Comparison of ENCODE assay signal across 8 cellular contexts in the genomic region with DNA sequence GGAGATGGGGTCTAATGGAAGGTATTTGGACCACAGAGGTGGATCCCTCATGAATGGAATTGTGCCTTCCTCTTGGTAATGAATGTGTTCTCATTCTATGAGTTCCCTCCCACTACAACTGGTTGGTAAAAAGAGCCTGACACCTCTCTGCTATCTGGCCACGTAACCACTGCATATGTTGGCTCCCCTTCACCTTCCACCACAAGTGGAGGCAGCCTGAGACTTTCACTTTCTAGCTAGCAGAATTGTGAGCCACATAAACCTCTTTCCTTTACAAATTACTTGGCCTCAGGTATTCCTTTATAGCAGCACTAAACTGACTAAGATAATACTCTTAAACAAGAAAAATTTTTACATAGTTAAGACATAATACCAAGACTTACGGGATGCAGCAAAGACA.
A peak's percentile ranks its signal among the peaks of the same experiment; 100 is the strongest.
DNase-seq lines count a peak whose midpoint lies in the region; ATAC-seq and TF ChIP-seq lines count a peak whose summit lies in the region.

No MANE protein-coding gene starts in this region.

- H3K4me1 Mint-ChIP-seq in endothelial cell (ENCODE audit: unreplicated experiment): no peaks in the 10 kb centered on the region

- no peaks in the 10 kb centered on the region for H3K9me3 Mint-ChIP-seq in endothelial cell (ENCODE audit: unreplicated experiment)

- peaks cover 4% of the 10 kb centered on the region for H3K36me3 Mint-ChIP-seq in endothelial cell (ENCODE audit: low read depth, unreplicated experiment)

- no peak overlapping the region for H3K4me3 Mint-ChIP-seq in endothelial cell (ENCODE audit: unreplicated experiment)

- H3K27ac Mint-ChIP-seq in endothelial cell (ENCODE audit: unreplicated experiment): no peak overlapping the region

- peak; percentile 82 to 95 for ATAC-seq in activated CD4-positive, CD25-positive, alpha-beta regulatory T cell treated with anti-CD3 and anti-CD28 coated beads, Interleukin-2, amount 50 U/mL, for 24 hours
- peak; percentile 96 for ATAC-seq in HG03135 (IDR thresholded peaks at IDR 0.05; ENCODE audit: unreplicated experiment)

- H3K27me3 Mint-ChIP-seq in endothelial cell (ENCODE audit: unreplicated experiment): peaks cover 2% of the 10 kb centered on the region

- DNase-seq in activated CD4-positive, CD25-positive, alpha-beta regulatory T cell treated with anti-CD3 and anti-CD28 coated beads, Interleukin-2, amount 50 U/mL, for 72 hours: no peak
- DNase-seq in activated T-cell treated with anti-CD3 and anti-CD28 coated beads for 4 hours (peak; percentile 1), endothelial cell (ENCODE audit: low spot score) (no peak), NCI-H1092 (lab: John Stamatoyannopoulos, UW) (no peak), CD1c-positive myeloid dendritic cell (ENCODE audit: extremely low spot score) (no peak)
- DNase-seq in stimulated activated CD4-positive, alpha-beta T cell treated with anti-CD3 and anti-CD28 coated beads, TNF-alpha, amount 100 ng/mL, for 24 hours (ENCODE audit: low read depth in 3 of 3): peak in 2 of 3 experiments; percentile 9 to 32

- TF ChIP-seq CTCF in endothelial cell (IDR thresholded peaks at IDR 0.05; ENCODE audit: unreplicated experiment): no peak

Comparison
In these comparisons a context has a peak if more than half of its experiments do, and no peak if none do; other contexts are left out.
1. DNase-seq: peak in activated T-cell treated with anti-CD3 and anti-CD28 coated beads for 4 hours (single experiment) and stimulated activated CD4-positive, alpha-beta T cell treated with anti-CD3 and anti-CD28 coated beads, TNF-alpha, amount 100 ng/mL, for 24 hours (2 of 3); none in activated CD4-positive, CD25-positive, alpha-beta regulatory T cell treated with anti-CD3 and anti-CD28 coated beads, Interleukin-2, amount 50 U/mL, for 72 hours (single experiment), endothelial cell (single experiment), NCI-H1092 (single experiment) and CD1c-positive myeloid dendritic cell (single experiment).